Comparison of ENCODE assay signal across 2 cellular contexts in the genomic region with DNA sequence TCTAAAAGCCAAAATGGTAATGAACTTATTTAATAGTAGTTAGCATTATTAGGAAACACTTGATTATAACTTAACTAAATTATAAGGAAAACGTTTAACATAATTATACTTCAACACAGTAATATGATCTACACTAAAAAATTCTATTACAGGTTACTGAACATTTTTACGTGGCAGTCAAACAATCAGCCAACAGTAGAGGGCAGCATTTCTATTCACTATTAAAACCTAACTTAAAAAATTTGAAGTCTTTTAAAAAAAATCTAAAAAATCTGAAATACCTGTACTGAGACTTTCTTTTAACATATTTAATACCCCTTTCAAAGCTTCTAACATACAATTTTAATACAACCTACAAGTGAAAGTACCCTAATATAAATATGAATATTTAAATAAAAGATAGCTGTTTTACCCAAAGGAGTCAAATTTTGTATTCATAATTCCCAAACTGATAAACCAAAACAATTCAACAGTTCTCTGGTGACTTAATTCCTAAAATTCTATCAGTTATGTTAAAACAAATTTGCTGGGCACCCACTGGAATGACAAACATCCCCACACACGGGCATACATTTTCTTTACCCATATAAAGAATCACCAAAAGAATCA.
TF ChIP-seq lines count a peak whose summit lies in the region.

No MANE protein-coding gene starts in this region.

TF ChIP-seq in GM12878, 131 proteins besides CTCF, POLR2A, EP300 and RAD21:
- TF ChIP-seq HDAC2 (IDR thresholded peaks at IDR 0.05) (no peak), SMC3 (IDR thresholded peaks at IDR 0.05; ENCODE audit: borderline replicate concordance, low read length) (peak; percentile 75; the same call in 1 of the 2 replicates), ZNF384 (IDR thresholded peaks at IDR 0.05; ENCODE audit: borderline replicate concordance, low read depth, low read length) (0 out of 2 replicates have a peak, but pooled peaks have one; percentile 49)

TF ChIP-seq in HepG2, 621 proteins besides CTCF, POLR2A, EP300 and RAD21:
- TF ChIP-seq NFKB2 (CRISPR knock-in tag; IDR thresholded peaks at IDR 0.05; ENCODE audit: borderline replicate concordance) (no peak), SMC3 (IDR thresholded peaks at IDR 0.05; ENCODE audit: low read length) (peak; percentile 56; the same call in 1 of the 2 replicates), STAG1 (CRISPR knock-in tag; IDR thresholded peaks at IDR 0.05) (peak; percentile 57), SIX1 (CRISPR knock-in tag; IDR thresholded peaks at IDR 0.05; ENCODE audit: borderline replicate concordance) (0 out of 2 replicates have a peak, but pooled peaks have one; percentile 39)
